Comparison of ENCODE assay signal across 27 cellular contexts in the genomic region with DNA sequence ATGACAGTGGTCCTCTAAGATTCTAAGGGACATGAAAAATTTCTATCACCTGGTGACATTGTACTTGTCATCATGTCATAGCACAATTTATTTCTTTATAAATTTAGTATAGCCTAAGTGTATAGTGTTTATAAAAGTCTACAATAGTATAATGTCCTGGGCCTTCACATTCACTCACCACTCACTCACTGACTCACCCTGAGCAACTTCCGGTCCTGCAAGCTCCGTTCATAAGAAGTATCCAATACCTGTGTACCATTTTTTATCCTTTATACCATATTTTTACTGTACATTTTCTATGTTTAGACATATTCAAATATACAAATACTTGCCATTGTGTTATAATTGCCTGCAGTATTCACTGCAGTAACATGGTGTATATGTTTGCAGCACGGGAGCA.
"Had no signal": no experiment of that assay in that cellular context is flagged by ENCODE, and none has a peak within 500 bp of the region (broad histone marks: within the 10 kb centered on the region; RNA-seq: fewer than 3 reads in every experiment).

No MANE protein-coding gene starts in this region.

- H3K36me3 ChIP-seq: adrenal gland, esophagus squamous epithelium, left ventricle myocardium inferior, right atrium auricular region, tibial nerve, WERI-Rb-1 had no signal

- H3K27me3 ChIP-seq: adrenal gland, body of pancreas, esophagus squamous epithelium, right atrium auricular region, tibial nerve had no signal

- DNase-seq: activated CD4-positive, alpha-beta T cell treated with anti-CD3 and anti-CD28 coated beads for 48 hours; activated CD4-positive, alpha-beta T cell treated with anti-CD3 and anti-CD28 coated beads, Interleukin-2, amount 50 U/mL, for 48 hours; activated CD8-positive, alpha-beta memory T cell treated with anti-CD3 and anti-CD28 coated beads for 24 hours; activated effector memory CD4-positive, alpha-beta T cell treated with anti-CD3 and anti-CD28 coated beads, Interleukin-2, amount 50 U/mL, for 16 hours; activated naive CD4-positive, alpha-beta T cell treated with anti-CD3 and anti-CD28 coated beads for 36 hours; activated naive CD8-positive, alpha-beta T cell treated with anti-CD3 and anti-CD28 coated beads for 36 hours; activated T-cell treated with anti-CD3 and anti-CD28 coated beads, Interleukin-2, amount 50 U/mL, for 1 hour; adrenal gland; aorta; body of pancreas; central memory CD4-positive, alpha-beta T cell; endodermal cell; esophagus squamous epithelium; islet precursor cell; left ventricle myocardium inferior; mucosa of descending colon; stimulated activated CD4-positive, alpha-beta T cell treated with anti-CD3 and anti-CD28 coated beads, Interleukin-15, amount 100 ng/mL, for 24 hours; stimulated activated naive CD4-positive, alpha-beta T cell; WERI-Rb-1 had no signal

- FAIRE-seq: frontal cortex, TTC549 had no signal

- H3K27ac ChIP-seq: adrenal gland, body of pancreas, epithelial cell of prostate, esophagus squamous epithelium, left ventricle myocardium inferior, right atrium auricular region, tibial nerve, WERI-Rb-1 had no signal

- H3K9me3 ChIP-seq: adrenal gland, body of pancreas, esophagus squamous epithelium, left ventricle myocardium inferior, mucosa of descending colon, right atrium auricular region, tibial nerve had no signal

- H3K4me3 ChIP-seq: adrenal gland, body of pancreas, esophagus squamous epithelium, left ventricle myocardium inferior, lung, mucosa of descending colon, right atrium auricular region, tibial nerve had no signal

- ATAC-seq: activated CD4-positive, CD25-positive, alpha-beta regulatory T cell treated with anti-CD3 and anti-CD28 coated beads, Interleukin-2, amount 50 U/mL, for 24 hours; body of pancreas; mucosa of descending colon; natural killer cell treated with Interleukin-12 subunit alpha and Interleukin-12 subunit beta and Interleukin-15 and Interleukin-18, amount 100 ng/mL, for 72 hours had no signal

- H3K4me1 ChIP-seq: adrenal gland, body of pancreas, esophagus squamous epithelium, left ventricle myocardium inferior, right atrium auricular region, tibial nerve had no signal
